In the genomic region with DNA sequence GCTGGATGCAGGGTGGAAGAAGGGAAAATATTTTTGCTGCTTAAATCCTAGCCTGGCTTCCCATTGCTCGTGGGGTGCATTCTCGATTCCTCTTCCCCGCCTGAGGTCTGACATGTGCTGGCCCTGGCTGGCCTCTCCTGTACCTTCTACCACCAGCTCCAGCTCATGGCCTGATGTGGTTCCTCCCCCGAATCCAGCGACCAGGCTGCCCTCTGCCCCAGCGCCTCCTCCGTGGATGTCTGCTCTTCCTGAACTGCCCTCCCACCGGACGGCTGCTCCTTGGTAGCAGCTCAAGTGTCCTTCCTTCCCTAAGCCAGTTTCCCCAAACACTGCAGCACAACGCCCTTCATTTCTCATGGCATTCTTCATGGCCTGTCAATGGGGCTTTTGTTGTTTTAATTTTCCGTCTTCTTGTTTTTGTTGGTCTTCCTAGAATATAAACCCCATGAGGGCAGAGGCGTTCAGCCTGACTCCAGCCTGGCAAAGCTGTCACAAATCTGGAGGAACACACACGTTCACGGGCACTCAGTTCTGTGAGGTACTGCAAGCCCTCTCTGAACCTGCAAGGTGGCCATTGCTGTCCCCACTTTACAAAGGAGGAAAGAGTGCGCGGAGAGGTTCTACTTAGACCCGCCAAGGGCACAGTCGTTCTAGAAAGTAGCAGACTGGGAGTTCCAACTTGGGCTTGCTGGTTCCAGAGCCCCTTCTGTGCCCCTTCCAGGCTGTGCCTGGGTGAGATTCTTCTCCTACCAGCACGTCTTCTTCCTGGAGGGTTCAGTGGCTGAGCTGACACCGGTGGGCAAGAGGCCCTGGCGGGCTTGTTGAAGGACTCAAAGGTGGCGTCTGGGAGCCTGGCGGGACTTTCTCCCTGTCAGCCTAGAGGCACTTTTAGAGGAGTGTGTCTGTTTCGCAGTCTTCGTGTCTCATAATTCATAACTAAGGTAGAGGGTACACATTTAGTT, we compare ENCODE assay signal across 1 cellular context.
TF ChIP-seq lines count a peak whose summit lies in the region.

No MANE protein-coding gene starts in this region.

TF ChIP-seq in GM12878, 131 proteins besides CTCF, POLR2A, EP300 and RAD21:
- TF ChIP-seq BMI1 (IDR thresholded peaks at IDR 0.05; ENCODE audit: borderline replicate concordance), result no peak
- TF ChIP-seq JUNB (IDR thresholded peaks at IDR 0.05), result no peak
- TF ChIP-seq, protein P1, sequence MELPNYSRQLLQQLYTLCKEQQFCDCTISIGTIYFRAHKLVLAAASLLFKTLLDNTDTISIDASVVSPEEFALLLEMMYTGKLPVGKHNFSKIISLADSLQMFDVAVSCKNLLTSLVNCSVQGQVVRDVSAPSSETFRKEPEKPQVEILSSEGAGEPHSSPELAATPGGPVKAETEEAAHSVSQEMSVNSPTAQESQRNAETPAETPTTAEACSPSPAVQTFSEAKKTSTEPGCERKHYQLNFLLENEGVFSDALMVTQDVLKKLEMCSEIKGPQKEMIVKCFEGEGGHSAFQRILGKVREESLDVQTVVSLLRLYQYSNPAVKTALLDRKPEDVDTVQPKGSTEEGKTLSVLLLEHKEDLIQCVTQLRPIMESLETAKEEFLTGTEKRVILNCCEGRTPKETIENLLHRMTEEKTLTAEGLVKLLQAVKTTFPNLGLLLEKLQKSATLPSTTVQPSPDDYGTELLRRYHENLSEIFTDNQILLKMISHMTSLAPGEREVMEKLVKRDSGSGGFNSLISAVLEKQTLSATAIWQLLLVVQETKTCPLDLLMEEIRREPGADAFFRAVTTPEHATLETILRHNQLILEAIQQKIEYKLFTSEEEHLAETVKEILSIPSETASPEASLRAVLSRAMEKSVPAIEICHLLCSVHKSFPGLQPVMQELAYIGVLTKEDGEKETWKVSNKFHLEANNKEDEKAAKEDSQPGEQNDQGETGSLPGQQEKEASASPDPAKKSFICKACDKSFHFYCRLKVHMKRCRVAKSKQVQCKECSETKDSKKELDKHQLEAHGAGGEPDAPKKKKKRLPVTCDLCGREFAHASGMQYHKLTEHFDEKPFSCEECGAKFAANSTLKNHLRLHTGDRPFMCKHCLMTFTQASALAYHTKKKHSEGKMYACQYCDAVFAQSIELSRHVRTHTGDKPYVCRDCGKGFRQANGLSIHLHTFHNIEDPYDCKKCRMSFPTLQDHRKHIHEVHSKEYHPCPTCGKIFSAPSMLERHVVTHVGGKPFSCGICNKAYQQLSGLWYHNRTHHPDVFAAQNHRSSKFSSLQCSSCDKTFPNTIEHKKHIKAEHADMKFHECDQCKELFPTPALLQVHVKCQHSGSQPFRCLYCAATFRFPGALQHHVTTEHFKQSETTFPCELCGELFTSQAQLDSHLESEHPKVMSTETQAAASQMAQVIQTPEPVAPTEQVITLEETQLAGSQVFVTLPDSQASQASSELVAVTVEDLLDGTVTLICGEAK (IDR thresholded peaks at IDR 0.05; ENCODE audit: borderline replicate concordance), result no peak
- TF ChIP-seq, protein P2, sequence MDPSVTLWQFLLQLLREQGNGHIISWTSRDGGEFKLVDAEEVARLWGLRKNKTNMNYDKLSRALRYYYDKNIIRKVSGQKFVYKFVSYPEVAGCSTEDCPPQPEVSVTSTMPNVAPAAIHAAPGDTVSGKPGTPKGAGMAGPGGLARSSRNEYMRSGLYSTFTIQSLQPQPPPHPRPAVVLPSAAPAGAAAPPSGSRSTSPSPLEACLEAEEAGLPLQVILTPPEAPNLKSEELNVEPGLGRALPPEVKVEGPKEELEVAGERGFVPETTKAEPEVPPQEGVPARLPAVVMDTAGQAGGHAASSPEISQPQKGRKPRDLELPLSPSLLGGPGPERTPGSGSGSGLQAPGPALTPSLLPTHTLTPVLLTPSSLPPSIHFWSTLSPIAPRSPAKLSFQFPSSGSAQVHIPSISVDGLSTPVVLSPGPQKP (IDR thresholded peaks at IDR 0.05; ENCODE audit: low read depth, low read length), result no peak
- TF ChIP-seq BCL11A (IDR thresholded peaks at IDR 0.05; ENCODE audit: low read depth, low read length), result no peak
- no peak for TF ChIP-seq ZSCAN29 (IDR thresholded peaks at IDR 0.05)
- TF ChIP-seq POLR2AphosphoS5 (IDR thresholded peaks at IDR 0.05; ENCODE audit: low read length), result no peak
- TF ChIP-seq, protein P3, sequence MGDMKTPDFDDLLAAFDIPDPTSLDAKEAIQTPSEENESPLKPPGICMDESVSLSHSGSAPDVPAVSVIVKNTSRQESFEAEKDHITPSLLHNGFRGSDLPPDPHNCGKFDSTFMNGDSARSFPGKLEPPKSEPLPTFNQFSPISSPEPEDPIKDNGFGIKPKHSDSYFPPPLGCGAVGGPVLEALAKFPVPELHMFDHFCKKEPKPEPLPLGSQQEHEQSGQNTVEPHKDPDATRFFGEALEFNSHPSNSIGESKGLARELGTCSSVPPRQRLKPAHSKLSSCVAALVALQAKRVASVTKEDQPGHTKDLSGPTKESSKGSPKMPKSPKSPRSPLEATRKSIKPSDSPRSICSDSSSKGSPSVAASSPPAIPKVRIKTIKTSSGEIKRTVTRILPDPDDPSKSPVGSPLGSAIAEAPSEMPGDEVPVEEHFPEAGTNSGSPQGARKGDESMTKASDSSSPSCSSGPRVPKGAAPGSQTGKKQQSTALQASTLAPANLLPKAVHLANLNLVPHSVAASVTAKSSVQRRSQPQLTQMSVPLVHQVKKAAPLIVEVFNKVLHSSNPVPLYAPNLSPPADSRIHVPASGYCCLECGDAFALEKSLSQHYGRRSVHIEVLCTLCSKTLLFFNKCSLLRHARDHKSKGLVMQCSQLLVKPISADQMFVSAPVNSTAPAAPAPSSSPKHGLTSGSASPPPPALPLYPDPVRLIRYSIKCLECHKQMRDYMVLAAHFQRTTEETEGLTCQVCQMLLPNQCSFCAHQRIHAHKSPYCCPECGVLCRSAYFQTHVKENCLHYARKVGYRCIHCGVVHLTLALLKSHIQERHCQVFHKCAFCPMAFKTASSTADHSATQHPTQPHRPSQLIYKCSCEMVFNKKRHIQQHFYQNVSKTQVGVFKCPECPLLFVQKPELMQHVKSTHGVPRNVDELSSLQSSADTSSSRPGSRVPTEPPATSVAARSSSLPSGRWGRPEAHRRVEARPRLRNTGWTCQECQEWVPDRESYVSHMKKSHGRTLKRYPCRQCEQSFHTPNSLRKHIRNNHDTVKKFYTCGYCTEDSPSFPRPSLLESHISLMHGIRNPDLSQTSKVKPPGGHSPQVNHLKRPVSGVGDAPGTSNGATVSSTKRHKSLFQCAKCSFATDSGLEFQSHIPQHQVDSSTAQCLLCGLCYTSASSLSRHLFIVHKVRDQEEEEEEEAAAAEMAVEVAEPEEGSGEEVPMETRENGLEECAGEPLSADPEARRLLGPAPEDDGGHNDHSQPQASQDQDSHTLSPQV (IDR thresholded peaks at IDR 0.05), result no peak
- TF ChIP-seq, protein P4, sequence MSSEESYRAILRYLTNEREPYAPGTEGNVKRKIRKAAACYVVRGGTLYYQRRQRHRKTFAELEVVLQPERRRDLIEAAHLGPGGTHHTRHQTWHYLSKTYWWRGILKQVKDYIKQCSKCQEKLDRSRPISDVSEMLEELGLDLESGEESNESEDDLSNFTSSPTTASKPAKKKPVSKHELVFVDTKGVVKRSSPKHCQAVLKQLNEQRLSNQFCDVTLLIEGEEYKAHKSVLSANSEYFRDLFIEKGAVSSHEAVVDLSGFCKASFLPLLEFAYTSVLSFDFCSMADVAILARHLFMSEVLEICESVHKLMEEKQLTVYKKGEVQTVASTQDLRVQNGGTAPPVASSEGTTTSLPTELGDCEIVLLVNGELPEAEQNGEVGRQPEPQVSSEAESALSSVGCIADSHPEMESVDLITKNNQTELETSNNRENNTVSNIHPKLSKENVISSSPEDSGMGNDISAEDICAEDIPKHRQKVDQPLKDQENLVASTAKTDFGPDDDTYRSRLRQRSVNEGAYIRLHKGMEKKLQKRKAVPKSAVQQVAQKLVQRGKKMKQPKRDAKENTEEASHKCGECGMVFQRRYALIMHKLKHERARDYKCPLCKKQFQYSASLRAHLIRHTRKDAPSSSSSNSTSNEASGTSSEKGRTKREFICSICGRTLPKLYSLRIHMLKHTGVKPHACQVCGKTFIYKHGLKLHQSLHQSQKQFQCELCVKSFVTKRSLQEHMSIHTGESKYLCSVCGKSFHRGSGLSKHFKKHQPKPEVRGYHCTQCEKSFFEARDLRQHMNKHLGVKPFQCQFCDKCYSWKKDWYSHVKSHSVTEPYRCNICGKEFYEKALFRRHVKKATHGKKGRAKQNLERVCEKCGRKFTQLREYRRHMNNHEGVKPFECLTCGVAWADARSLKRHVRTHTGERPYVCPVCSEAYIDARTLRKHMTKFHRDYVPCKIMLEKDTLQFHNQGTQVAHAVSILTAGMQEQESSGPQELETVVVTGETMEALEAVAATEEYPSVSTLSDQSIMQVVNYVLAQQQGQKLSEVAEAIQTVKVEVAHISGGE (CRISPR knock-in tag; IDR thresholded peaks at IDR 0.05), result no peak
- no peak for TF ChIP-seq YBX1 (IDR thresholded peaks at IDR 0.05)
- TF ChIP-seq, protein P5, sequence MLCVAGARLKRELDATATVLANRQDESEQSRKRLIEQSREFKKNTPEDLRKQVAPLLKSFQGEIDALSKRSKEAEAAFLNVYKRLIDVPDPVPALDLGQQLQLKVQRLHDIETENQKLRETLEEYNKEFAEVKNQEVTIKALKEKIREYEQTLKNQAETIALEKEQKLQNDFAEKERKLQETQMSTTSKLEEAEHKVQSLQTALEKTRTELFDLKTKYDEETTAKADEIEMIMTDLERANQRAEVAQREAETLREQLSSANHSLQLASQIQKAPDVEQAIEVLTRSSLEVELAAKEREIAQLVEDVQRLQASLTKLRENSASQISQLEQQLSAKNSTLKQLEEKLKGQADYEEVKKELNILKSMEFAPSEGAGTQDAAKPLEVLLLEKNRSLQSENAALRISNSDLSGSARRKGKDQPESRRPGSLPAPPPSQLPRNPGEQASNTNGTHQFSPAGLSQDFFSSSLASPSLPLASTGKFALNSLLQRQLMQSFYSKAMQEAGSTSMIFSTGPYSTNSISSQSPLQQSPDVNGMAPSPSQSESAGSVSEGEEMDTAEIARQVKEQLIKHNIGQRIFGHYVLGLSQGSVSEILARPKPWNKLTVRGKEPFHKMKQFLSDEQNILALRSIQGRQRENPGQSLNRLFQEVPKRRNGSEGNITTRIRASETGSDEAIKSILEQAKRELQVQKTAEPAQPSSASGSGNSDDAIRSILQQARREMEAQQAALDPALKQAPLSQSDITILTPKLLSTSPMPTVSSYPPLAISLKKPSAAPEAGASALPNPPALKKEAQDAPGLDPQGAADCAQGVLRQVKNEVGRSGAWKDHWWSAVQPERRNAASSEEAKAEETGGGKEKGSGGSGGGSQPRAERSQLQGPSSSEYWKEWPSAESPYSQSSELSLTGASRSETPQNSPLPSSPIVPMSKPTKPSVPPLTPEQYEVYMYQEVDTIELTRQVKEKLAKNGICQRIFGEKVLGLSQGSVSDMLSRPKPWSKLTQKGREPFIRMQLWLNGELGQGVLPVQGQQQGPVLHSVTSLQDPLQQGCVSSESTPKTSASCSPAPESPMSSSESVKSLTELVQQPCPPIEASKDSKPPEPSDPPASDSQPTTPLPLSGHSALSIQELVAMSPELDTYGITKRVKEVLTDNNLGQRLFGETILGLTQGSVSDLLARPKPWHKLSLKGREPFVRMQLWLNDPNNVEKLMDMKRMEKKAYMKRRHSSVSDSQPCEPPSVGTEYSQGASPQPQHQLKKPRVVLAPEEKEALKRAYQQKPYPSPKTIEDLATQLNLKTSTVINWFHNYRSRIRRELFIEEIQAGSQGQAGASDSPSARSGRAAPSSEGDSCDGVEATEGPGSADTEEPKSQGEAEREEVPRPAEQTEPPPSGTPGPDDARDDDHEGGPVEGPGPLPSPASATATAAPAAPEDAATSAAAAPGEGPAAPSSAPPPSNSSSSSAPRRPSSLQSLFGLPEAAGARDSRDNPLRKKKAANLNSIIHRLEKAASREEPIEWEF (IDR thresholded peaks at IDR 0.05; ENCODE audit: insufficient replicate concordance, low read depth, low read length), result no peak
- TF ChIP-seq, protein P6, sequence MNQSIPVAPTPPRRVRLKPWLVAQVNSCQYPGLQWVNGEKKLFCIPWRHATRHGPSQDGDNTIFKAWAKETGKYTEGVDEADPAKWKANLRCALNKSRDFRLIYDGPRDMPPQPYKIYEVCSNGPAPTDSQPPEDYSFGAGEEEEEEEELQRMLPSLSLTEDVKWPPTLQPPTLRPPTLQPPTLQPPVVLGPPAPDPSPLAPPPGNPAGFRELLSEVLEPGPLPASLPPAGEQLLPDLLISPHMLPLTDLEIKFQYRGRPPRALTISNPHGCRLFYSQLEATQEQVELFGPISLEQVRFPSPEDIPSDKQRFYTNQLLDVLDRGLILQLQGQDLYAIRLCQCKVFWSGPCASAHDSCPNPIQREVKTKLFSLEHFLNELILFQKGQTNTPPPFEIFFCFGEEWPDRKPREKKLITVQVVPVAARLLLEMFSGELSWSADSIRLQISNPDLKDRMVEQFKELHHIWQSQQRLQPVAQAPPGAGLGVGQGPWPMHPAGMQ (IDR thresholded peaks at IDR 0.05; ENCODE audit: borderline replicate concordance), result no peak
- TF ChIP-seq ZZZ3 (IDR thresholded peaks at IDR 0.05; ENCODE audit: control insufficient read depth, insufficient read length, low read depth), result no peak
- TF ChIP-seq ESRRA (IDR thresholded peaks at IDR 0.05; ENCODE audit: low read length), result no peak
- TF ChIP-seq CHD4 (IDR thresholded peaks at IDR 0.05), result no peak
